ENCODE assay signal across 18 cellular contexts in genomic region chr7:133746305-133746704, GRCh38.
"Had no signal": no experiment of that assay in that cellular context is flagged by ENCODE, and none has a peak within 500 bp of the region (broad histone marks: within the 10 kb centered on the region; RNA-seq: fewer than 3 reads in every experiment).

No MANE protein-coding gene starts in this region.

- H3K9me3 ChIP-seq: gastroesophageal sphincter, heart right ventricle, right atrium auricular region, upper lobe of left lung had no signal

- ATAC-seq: activated naive CD4-positive, alpha-beta T cell treated with anti-CD3 and anti-CD28 coated beads, Interleukin-2, amount 50 U/mL, for 72 hours; gastroesophageal sphincter; heart right ventricle; left lobe of liver; stimulated activated naive CD8-positive, alpha-beta T cell treated with anti-CD3 and anti-CD28 coated beads, Interleukin-15, amount 100 ng/mL, for 72 hours; T-helper 17 cell had no signal

- H3K9me3 Mint-ChIP-seq: activated naive CD4-positive, alpha-beta T cell treated with anti-CD3 and anti-CD28 coated beads, Interleukin-2, amount 50 U/mL, for 72 hours; nephron; stimulated activated naive CD8-positive, alpha-beta T cell treated with anti-CD3 and anti-CD28 coated beads, Interleukin-15, amount 100 ng/mL, for 72 hours had no signal

- H3K4me3 Mint-ChIP-seq: nephron; stimulated activated naive CD8-positive, alpha-beta T cell treated with anti-CD3 and anti-CD28 coated beads, Interleukin-15, amount 100 ng/mL, for 72 hours; T-helper 17 cell had no signal

- H3K4me3 ChIP-seq: gastroesophageal sphincter, heart right ventricle, lung, right atrium auricular region, upper lobe of left lung had no signal

- H3K27ac ChIP-seq: gastroesophageal sphincter, heart right ventricle, right atrium auricular region, upper lobe of left lung, VCaP had no signal

- H3K36me3 ChIP-seq: gastroesophageal sphincter, heart right ventricle, right atrium auricular region, upper lobe of left lung had no signal

- H3K4me1 Mint-ChIP-seq: stimulated activated naive CD8-positive, alpha-beta T cell treated with anti-CD3 and anti-CD28 coated beads, Interleukin-15, amount 100 ng/mL, for 72 hours had no signal

- DNase-seq: activated CD4-positive, alpha-beta T cell treated with anti-CD3 and anti-CD28 coated beads for 1 hour; activated CD4-positive, alpha-beta T cell treated with anti-CD3 and anti-CD28 coated beads, Interleukin-2, amount 50 U/mL, for 4 hours; activated gamma-delta T cell; caudate nucleus; heart right ventricle; midbrain; posterior cingulate gyrus; stimulated activated CD4-positive, alpha-beta T cell treated with anti-CD3 and anti-CD28 coated beads, Interleukin-2, amount 100 ng/mL, for 48 hours; stimulated activated naive CD8-positive, alpha-beta T cell treated with anti-CD3 and anti-CD28 coated beads, Interleukin-15, amount 100 ng/mL, for 72 hours; T-helper 17 cell; upper lobe of left lung had no signal

- H3K27me3 ChIP-seq: gastroesophageal sphincter, heart right ventricle, right atrium auricular region, upper lobe of left lung had no signal

- H3K27ac Mint-ChIP-seq: activated naive CD4-positive, alpha-beta T cell treated with anti-CD3 and anti-CD28 coated beads, Interleukin-2, amount 50 U/mL, for 72 hours; nephron; stimulated activated naive CD8-positive, alpha-beta T cell treated with anti-CD3 and anti-CD28 coated beads, Interleukin-15, amount 100 ng/mL, for 72 hours; T-helper 17 cell had no signal

- H3K36me3 Mint-ChIP-seq: activated naive CD4-positive, alpha-beta T cell treated with anti-CD3 and anti-CD28 coated beads, Interleukin-2, amount 50 U/mL, for 72 hours had no signal

- H3K27me3 Mint-ChIP-seq: stimulated activated naive CD8-positive, alpha-beta T cell treated with anti-CD3 and anti-CD28 coated beads, Interleukin-15, amount 100 ng/mL, for 72 hours; T-helper 17 cell had no signal

- H3K4me1 ChIP-seq: gastroesophageal sphincter, heart right ventricle, right atrium auricular region, upper lobe of left lung had no signal
